In the genomic region with DNA sequence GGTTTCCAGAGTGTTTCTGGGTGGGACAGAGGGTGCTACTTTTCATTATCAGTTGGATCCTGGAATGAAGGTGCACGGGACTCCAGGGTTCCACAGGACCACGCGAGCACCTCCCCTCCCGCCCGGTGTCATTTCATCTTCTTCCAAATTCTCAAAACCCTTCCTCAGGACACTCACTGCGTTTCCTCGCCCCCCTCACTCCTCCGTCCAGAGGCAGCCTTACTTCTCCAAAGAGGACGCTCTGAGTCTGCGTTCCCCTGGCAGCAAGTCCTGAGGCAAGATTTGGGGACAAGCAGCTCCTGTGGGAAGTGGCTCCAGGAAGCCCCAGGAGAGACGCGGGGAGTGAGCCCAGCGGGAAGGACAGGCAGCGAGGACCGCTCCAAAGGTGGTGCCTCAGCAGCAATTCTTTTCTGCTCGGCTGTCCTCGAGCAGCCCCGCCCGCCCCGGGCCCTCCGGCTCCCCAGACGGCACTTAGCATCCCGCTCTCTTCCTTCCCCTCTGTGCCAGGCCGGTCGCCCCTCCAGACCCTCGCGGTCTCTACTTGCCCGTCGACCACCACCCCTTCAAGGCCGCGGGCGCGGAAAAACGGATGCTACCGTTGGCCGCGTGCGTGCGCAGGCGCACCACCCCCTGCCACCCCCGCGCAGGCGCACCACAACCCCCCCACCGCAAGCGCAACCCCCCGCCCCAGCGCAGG, we compare ENCODE assay signal across 8 cellular contexts. TPM values are rescaled to one million over a fixed set of nuclear protein-coding genes. Genes with fewer than 3 reads are reported as not detected.
DNase-seq lines count a peak whose midpoint lies in the region; ATAC-seq and TF ChIP-seq lines count a peak whose summit lies in the region.

No MANE protein-coding gene starts in this region.

- no peak for TF ChIP-seq POLR2A in breast epithelium (IDR thresholded peaks at IDR 0.05)
- peak in 1 of 2 donors; percentile 30 for TF ChIP-seq POLR2A in uterus (IDR thresholded peaks at IDR 0.05)

- H3K27me3 ChIP-seq in breast epithelium (no peaks in the 10 kb centered on the region), uterus (no peaks in the 10 kb centered on the region)

- H3K4me1 Mint-ChIP-seq in memory B cell = peaks cover 47% of the 10 kb centered on the region

- H3K4me3 Mint-ChIP-seq in memory B cell = peak overlapping the region; percentile 95

- no peaks in the 10 kb centered on the region for H3K27me3 Mint-ChIP-seq in memory B cell

- H3K9me3 ChIP-seq in breast epithelium = no peaks in the 10 kb centered on the region
- H3K9me3 ChIP-seq in uterus = no peaks in the 10 kb centered on the region

- peaks cover 0 to 6% of the 10 kb centered on the region in 2 donors for H3K4me1 ChIP-seq in breast epithelium
- no peaks in the 10 kb centered on the region for H3K4me1 ChIP-seq in uterus

- TF ChIP-seq CTCF in breast epithelium (IDR thresholded peaks at IDR 0.05) (no peak), uterus (IDR thresholded peaks at IDR 0.05) (no peak)

- no peaks in the 10 kb centered on the region for H3K36me3 ChIP-seq in breast epithelium
- no peaks in the 10 kb centered on the region for H3K36me3 ChIP-seq in uterus

- intact Hi-C loops in breast epithelium (cut with DNase I; ENCODE audit: low total_unique reads) (loop anchor here (1.0 kb wide), 1 partner anchor 23 kb away; no protein-coding TSS in a partner anchor), uterus (cut with DNase I; ENCODE audit: low total_unique reads) (no loop called here)

- no peak for DNase-seq in Jurkat, Clone E6-1 (ENCODE audit: low read depth, low spot score)
- no peak for DNase-seq in breast epithelium (ENCODE audit: low spot score in 2 of 2)
- DNase-seq in memory B cell (ENCODE audit: low spot score in 2 of 2) = no peak
- no peak for DNase-seq in uterus
- no peak for DNase-seq in T-helper 9 cell
- no peak for DNase-seq in MV-4-11 (lab: John Stamatoyannopoulos, UW)

- ATAC-seq in GM18498 (IDR thresholded peaks at IDR 0.05; ENCODE audit: unreplicated experiment) (peak; percentile 36), GM21786 (IDR thresholded peaks at IDR 0.05; ENCODE audit: unreplicated experiment) (peak; percentile 20), memory B cell (ENCODE audit: low read depth) (no peak)

- no peaks in the 10 kb centered on the region for H3K9me3 Mint-ChIP-seq in memory B cell

- peaks cover 15% of the 10 kb centered on the region for H3K36me3 Mint-ChIP-seq in memory B cell

- H3K4me3 ChIP-seq in Jurkat, Clone E6-1 (ENCODE audit: low read length) = peak overlapping the region; percentile 99
- peak overlapping the region; percentile 74 to 91 (median 87) for H3K4me3 ChIP-seq in breast epithelium
- H3K4me3 ChIP-seq in uterus = peak overlapping the region; percentile 72 to 83

- H3K27ac ChIP-seq in breast epithelium (peak overlapping the region; percentile 79 to 88), uterus (peak overlapping the region; percentile 83 to 84)

- H3K27ac Mint-ChIP-seq in memory B cell = peak overlapping the region; percentile 95

RNA-seq across cellular contexts. Expression of gene LRRC27, which starts 0.6 kb away (rescaled TPM):
- polyA plus RNA-seq in Jurkat, Clone E6-1 (2012; ENCODE audit: insufficient read depth, insufficient read length) = 12.3 TPM
- total RNA-seq in breast epithelium (10 to 100 TPM in 1 of 3 donors, 1 to 10 TPM in 2; 6.2 to 19.3 (median 8.2) TPM), uterus (10 to 100 TPM in 3 of 4 donors, under 1 TPM in 1; 0.59 to 32.6 (median 15.3) TPM)

RNA-seq across cellular contexts. Expression of gene STK32C, which starts 23.7 kb away (rescaled TPM):
- polyA plus RNA-seq in Jurkat, Clone E6-1 (2012; ENCODE audit: insufficient read depth, insufficient read length) = 19.2 TPM
- 10 to 100 TPM in 2 of 3 donors, 1 to 10 TPM in 1; 5.6 to 12.8 (median 11.7) TPM for total RNA-seq in breast epithelium
- total RNA-seq in uterus = 10 to 100 TPM in 1 of 4 donors, 1 to 10 TPM in 2, under 1 TPM in 1; 0.51 to 17.2 (median 3.2) TPM
